1 cellular context compared by ENCODE assay signal in genomic region chr5:179696605-179697004, GRCh38.
TF ChIP-seq lines count a peak whose summit lies in the region.

No MANE protein-coding gene starts in this region.

TF ChIP-seq in GM23338, 12 proteins besides CTCF, POLR2A, EP300 and RAD21 (continued from another document):
- TF ChIP-seq ZNF462 (CRISPR knock-in tag; IDR thresholded peaks at IDR 0.05): no peak
